1 cellular context compared by ENCODE assay signal in the genomic region with DNA sequence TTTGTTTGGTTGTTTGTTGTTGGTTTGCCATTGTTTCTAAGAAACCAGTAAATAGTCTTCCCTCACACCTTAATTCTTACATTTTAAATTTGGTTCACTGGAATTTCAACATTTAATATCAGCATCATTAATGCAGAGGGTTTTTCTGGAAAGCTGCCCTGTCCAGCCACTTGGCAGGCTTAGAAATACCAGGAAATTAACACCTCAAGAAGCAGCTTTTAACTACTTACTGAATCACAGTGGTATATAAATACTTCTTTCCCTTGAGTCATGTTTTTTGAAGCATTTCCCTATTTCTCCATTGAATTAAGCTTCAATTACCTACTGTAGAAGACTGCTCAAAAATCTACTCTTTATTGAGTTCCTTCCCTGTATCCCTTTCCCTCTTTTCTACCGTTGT.
TF ChIP-seq lines count a peak whose summit lies in the region.

No MANE protein-coding gene starts in this region.

TF ChIP-seq in H1, 55 proteins besides CTCF, POLR2A, EP300 and RAD21 (continued from another document):
- TF ChIP-seq, protein P1, sequence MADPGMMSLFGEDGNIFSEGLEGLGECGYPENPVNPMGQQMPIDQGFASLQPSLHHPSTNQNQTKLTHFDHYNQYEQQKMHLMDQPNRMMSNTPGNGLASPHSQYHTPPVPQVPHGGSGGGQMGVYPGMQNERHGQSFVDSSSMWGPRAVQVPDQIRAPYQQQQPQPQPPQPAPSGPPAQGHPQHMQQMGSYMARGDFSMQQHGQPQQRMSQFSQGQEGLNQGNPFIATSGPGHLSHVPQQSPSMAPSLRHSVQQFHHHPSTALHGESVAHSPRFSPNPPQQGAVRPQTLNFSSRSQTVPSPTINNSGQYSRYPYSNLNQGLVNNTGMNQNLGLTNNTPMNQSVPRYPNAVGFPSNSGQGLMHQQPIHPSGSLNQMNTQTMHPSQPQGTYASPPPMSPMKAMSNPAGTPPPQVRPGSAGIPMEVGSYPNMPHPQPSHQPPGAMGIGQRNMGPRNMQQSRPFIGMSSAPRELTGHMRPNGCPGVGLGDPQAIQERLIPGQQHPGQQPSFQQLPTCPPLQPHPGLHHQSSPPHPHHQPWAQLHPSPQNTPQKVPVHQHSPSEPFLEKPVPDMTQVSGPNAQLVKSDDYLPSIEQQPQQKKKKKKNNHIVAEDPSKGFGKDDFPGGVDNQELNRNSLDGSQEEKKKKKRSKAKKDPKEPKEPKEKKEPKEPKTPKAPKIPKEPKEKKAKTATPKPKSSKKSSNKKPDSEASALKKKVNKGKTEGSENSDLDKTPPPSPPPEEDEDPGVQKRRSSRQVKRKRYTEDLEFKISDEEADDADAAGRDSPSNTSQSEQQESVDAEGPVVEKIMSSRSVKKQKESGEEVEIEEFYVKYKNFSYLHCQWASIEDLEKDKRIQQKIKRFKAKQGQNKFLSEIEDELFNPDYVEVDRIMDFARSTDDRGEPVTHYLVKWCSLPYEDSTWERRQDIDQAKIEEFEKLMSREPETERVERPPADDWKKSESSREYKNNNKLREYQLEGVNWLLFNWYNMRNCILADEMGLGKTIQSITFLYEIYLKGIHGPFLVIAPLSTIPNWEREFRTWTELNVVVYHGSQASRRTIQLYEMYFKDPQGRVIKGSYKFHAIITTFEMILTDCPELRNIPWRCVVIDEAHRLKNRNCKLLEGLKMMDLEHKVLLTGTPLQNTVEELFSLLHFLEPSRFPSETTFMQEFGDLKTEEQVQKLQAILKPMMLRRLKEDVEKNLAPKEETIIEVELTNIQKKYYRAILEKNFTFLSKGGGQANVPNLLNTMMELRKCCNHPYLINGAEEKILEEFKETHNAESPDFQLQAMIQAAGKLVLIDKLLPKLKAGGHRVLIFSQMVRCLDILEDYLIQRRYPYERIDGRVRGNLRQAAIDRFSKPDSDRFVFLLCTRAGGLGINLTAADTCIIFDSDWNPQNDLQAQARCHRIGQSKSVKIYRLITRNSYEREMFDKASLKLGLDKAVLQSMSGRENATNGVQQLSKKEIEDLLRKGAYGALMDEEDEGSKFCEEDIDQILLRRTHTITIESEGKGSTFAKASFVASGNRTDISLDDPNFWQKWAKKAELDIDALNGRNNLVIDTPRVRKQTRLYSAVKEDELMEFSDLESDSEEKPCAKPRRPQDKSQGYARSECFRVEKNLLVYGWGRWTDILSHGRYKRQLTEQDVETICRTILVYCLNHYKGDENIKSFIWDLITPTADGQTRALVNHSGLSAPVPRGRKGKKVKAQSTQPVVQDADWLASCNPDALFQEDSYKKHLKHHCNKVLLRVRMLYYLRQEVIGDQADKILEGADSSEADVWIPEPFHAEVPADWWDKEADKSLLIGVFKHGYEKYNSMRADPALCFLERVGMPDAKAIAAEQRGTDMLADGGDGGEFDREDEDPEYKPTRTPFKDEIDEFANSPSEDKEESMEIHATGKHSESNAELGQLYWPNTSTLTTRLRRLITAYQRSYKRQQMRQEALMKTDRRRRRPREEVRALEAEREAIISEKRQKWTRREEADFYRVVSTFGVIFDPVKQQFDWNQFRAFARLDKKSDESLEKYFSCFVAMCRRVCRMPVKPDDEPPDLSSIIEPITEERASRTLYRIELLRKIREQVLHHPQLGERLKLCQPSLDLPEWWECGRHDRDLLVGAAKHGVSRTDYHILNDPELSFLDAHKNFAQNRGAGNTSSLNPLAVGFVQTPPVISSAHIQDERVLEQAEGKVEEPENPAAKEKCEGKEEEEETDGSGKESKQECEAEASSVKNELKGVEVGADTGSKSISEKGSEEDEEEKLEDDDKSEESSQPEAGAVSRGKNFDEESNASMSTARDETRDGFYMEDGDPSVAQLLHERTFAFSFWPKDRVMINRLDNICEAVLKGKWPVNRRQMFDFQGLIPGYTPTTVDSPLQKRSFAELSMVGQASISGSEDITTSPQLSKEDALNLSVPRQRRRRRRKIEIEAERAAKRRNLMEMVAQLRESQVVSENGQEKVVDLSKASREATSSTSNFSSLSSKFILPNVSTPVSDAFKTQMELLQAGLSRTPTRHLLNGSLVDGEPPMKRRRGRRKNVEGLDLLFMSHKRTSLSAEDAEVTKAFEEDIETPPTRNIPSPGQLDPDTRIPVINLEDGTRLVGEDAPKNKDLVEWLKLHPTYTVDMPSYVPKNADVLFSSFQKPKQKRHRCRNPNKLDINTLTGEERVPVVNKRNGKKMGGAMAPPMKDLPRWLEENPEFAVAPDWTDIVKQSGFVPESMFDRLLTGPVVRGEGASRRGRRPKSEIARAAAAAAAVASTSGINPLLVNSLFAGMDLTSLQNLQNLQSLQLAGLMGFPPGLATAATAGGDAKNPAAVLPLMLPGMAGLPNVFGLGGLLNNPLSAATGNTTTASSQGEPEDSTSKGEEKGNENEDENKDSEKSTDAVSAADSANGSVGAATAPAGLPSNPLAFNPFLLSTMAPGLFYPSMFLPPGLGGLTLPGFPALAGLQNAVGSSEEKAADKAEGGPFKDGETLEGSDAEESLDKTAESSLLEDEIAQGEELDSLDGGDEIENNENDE (IDR thresholded peaks at IDR 0.05; ENCODE audit: insufficient replicate concordance, low read length) = no peak
- no peak for TF ChIP-seq JUN (IDR thresholded peaks at IDR 0.05; ENCODE audit: low read depth, low read length)
- TF ChIP-seq GABPA (IDR thresholded peaks at IDR 0.05; ENCODE audit: borderline replicate concordance, insufficient read depth, low read length) = no peak
- no peak for TF ChIP-seq SIRT6 (IDR thresholded peaks at IDR 0.05; ENCODE audit: low read length)
- TF ChIP-seq, protein P2, sequence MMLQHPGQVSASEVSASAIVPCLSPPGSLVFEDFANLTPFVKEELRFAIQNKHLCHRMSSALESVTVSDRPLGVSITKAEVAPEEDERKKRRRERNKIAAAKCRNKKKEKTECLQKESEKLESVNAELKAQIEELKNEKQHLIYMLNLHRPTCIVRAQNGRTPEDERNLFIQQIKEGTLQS (IDR thresholded peaks at IDR 0.05; ENCODE audit: insufficient read depth, low read depth, low read length) = no peak
TF ChIP-seq in H1: peak in this region for 0.
